10 cellular contexts compared by ENCODE assay signal in genomic region chr4:7462509-7462971, GRCh38. TPM values are rescaled to one million over a fixed set of nuclear protein-coding genes. Genes with fewer than 3 reads are reported as not detected.
DNase-seq lines count a peak whose midpoint lies in the region; ATAC-seq and TF ChIP-seq lines count a peak whose summit lies in the region.
"Had no signal": no experiment of that assay in that cellular context is flagged by ENCODE, and none has a peak within 500 bp of the region (broad histone marks: within the 10 kb centered on the region; RNA-seq: fewer than 3 reads in every experiment).

No MANE protein-coding gene starts in this region.

- DNase-seq in HT-29 (ENCODE audit: low spot score) = peak; percentile 42
- peak; percentile 76 for DNase-seq in SW480 (ENCODE audit: low spot score)
- DNase-seq in iPS DF 6.9 (ENCODE audit: low read depth, low spot score) = peak; percentile 20
- no peak for DNase-seq in activated T-cell treated with anti-CD3 and anti-CD28 coated beads, Interleukin-2, amount 50 U/mL, for 72 hours
- no peak for DNase-seq in sigmoid colon
- no peak for DNase-seq in activated CD4-positive, alpha-beta T cell treated with anti-CD3 and anti-CD28 coated beads, Interleukin-2, amount 10 ng/mL, durations not matched to agents 24 days and 14 days
- DNase-seq in tibial artery = no peak
- DNase-seq: brain microvascular endothelial cell had no signal

- ATAC-seq in activated T-cell treated with anti-CD3 and anti-CD28 coated beads, Interleukin-2, amount 50 U/mL, for 72 hours (replicated peaks in 1 of 2) = no peak

- H3K4me3 Mint-ChIP-seq in activated T-cell treated with anti-CD3 and anti-CD28 coated beads, Interleukin-2, amount 50 U/mL, for 72 hours = no peak overlapping the region
- H3K4me3 Mint-ChIP-seq in activated CD4-positive, alpha-beta T cell treated with anti-CD3 and anti-CD28 coated beads, Interleukin-2, amount 10 ng/mL, durations not matched to agents 24 days and 14 days = no peak overlapping the region

- no peak overlapping the region for H3K27ac ChIP-seq in 22Rv1
- H3K27ac ChIP-seq in iPS DF 6.9 (ENCODE audit: low read length) = no peak overlapping the region
- no peak overlapping the region for H3K27ac ChIP-seq in sigmoid colon
- no peak overlapping the region for H3K27ac ChIP-seq in tibial artery
- H3K27ac ChIP-seq: brain microvascular endothelial cell, parathyroid adenoma had no signal

- H3K4me3 ChIP-seq in iPS DF 6.9 (ENCODE audit: low read length) = no peak overlapping the region
- H3K4me3 ChIP-seq in sigmoid colon = no peak overlapping the region
- no peak overlapping the region for H3K4me3 ChIP-seq in tibial artery

- no peaks in the 10 kb centered on the region for H3K27me3 Mint-ChIP-seq in activated T-cell treated with anti-CD3 and anti-CD28 coated beads, Interleukin-2, amount 50 U/mL, for 72 hours (ENCODE audit: low read depth)
- H3K27me3 Mint-ChIP-seq in activated CD4-positive, alpha-beta T cell treated with anti-CD3 and anti-CD28 coated beads, Interleukin-2, amount 10 ng/mL, durations not matched to agents 24 days and 14 days = no peaks in the 10 kb centered on the region

- no peak overlapping the region for H3K27ac Mint-ChIP-seq in activated T-cell treated with anti-CD3 and anti-CD28 coated beads, Interleukin-2, amount 50 U/mL, for 72 hours
- H3K27ac Mint-ChIP-seq in activated CD4-positive, alpha-beta T cell treated with anti-CD3 and anti-CD28 coated beads, Interleukin-2, amount 10 ng/mL, durations not matched to agents 24 days and 14 days = no peak overlapping the region

- no peaks in the 10 kb centered on the region for H3K4me1 Mint-ChIP-seq in activated T-cell treated with anti-CD3 and anti-CD28 coated beads, Interleukin-2, amount 50 U/mL, for 72 hours (ENCODE audit: low read depth)
- no peaks in the 10 kb centered on the region for H3K4me1 Mint-ChIP-seq in activated CD4-positive, alpha-beta T cell treated with anti-CD3 and anti-CD28 coated beads, Interleukin-2, amount 10 ng/mL, durations not matched to agents 24 days and 14 days

- TF ChIP-seq EP300 in sigmoid colon (IDR thresholded peaks at IDR 0.05) = no peak

- TF ChIP-seq CTCF in 22Rv1 (IDR thresholded peaks at IDR 0.05) (peak; percentile 47), sigmoid colon (IDR thresholded peaks at IDR 0.05) (no peak), tibial artery (IDR thresholded peaks at IDR 0.05) (no peak)

- H3K9me3 Mint-ChIP-seq in activated T-cell treated with anti-CD3 and anti-CD28 coated beads, Interleukin-2, amount 50 U/mL, for 72 hours = no peaks in the 10 kb centered on the region
- no peaks in the 10 kb centered on the region for H3K9me3 Mint-ChIP-seq in activated CD4-positive, alpha-beta T cell treated with anti-CD3 and anti-CD28 coated beads, Interleukin-2, amount 10 ng/mL, durations not matched to agents 24 days and 14 days

- no peak for TF ChIP-seq POLR2A in sigmoid colon (IDR thresholded peaks at IDR 0.05)

- H3K36me3 ChIP-seq in iPS DF 6.9 (ENCODE audit: control insufficient read depth, insufficient read depth, low read length) (no peaks in the 10 kb centered on the region), sigmoid colon (no peaks in the 10 kb centered on the region), tibial artery (no peaks in the 10 kb centered on the region)
- H3K36me3 ChIP-seq: brain microvascular endothelial cell had no signal

- H3K9me3 ChIP-seq in iPS DF 6.9 (ENCODE audit: control insufficient read depth, insufficient read depth, low read length) = no peaks in the 10 kb centered on the region
- H3K9me3 ChIP-seq in sigmoid colon = peaks cover 0 to 9% (median 0%) of the 10 kb centered on the region in 4 donors
- peaks cover 0 to 16% (median 4%) of the 10 kb centered on the region in 3 donors for H3K9me3 ChIP-seq in tibial artery

- H3K36me3 Mint-ChIP-seq in activated T-cell treated with anti-CD3 and anti-CD28 coated beads, Interleukin-2, amount 50 U/mL, for 72 hours (ENCODE audit: insufficient read depth in 2 of 2) = no peaks in the 10 kb centered on the region
- H3K36me3 Mint-ChIP-seq in activated CD4-positive, alpha-beta T cell treated with anti-CD3 and anti-CD28 coated beads, Interleukin-2, amount 10 ng/mL, durations not matched to agents 24 days and 14 days (ENCODE audit: low read depth) = no peaks in the 10 kb centered on the region

- H3K27me3 ChIP-seq in iPS DF 6.9 (ENCODE audit: control insufficient read depth, insufficient read depth, low read length) (no peaks in the 10 kb centered on the region), sigmoid colon (no peaks in the 10 kb centered on the region), tibial artery (no peaks in the 10 kb centered on the region)
- H3K27me3 ChIP-seq: brain microvascular endothelial cell had no signal

- no CpG with 5 or more reads among the region's 11 CpGs for WGBS in iPS DF 6.9 (ENCODE audit: insufficient coverage, insufficient read length)
- WGBS in sigmoid colon, 2 donors = 23 to 52% methylated on average over 11 of the region's 11 CpGs

- intact Hi-C loops in sigmoid colon (cut with DNase I) (no loop called here), tibial artery (cut with DNase I; ENCODE audit: low total_unique reads) (no loop called here)
- intact Hi-C loops in activated CD4-positive, alpha-beta T cell treated with anti-CD3 and anti-CD28 coated beads, Interleukin-2, amount 10 ng/mL, durations not matched to agents 24 days and 14 days (cut with micrococcal nuclease) = no loop called here

- H3K4me1 ChIP-seq in iPS DF 6.9 (ENCODE audit: control insufficient read depth, insufficient read depth, low read length) (peaks cover 11% of the 10 kb centered on the region), sigmoid colon (peaks cover 0 to 17% (median 7%) of the 10 kb centered on the region in 4 donors), tibial artery (no peaks in the 10 kb centered on the region)
- H3K4me1 ChIP-seq: parathyroid adenoma had no signal

RNA-seq across cellular contexts. Expression of gene PSAPL1, which starts 27.8 kb away (rescaled TPM):
- not detected in 2 replicates for total RNA-seq in HT-29 (2014; rRNA removed; shearing (Covaris generic))
- total RNA-seq in activated T-cell treated with anti-CD3 and anti-CD28 coated beads, Interleukin-2, amount 50 U/mL, for 72 hours = not detected
- not detected for total RNA-seq in sigmoid colon
- under 1 TPM in 1 of 3 donors, not detected in 2; 0.01 TPM for polyA plus RNA-seq in sigmoid colon
- not detected in 2 replicates for total RNA-seq in activated CD4-positive, alpha-beta T cell treated with anti-CD3 and anti-CD28 coated beads, Interleukin-2, amount 10 ng/mL, durations not matched to agents 24 days and 14 days

Comparison
In these comparisons a context has a peak if more than half of its experiments do, and no peak if none do; other contexts are left out.
1. DNase-seq: peak in HT-29 (single experiment), SW480 (single experiment) and iPS DF 6.9 (single experiment); none in activated T-cell treated with anti-CD3 and anti-CD28 coated beads, Interleukin-2, amount 50 U/mL, for 72 hours (0 of 2), sigmoid colon (single experiment), activated CD4-positive, alpha-beta T cell treated with anti-CD3 and anti-CD28 coated beads, Interleukin-2, amount 10 ng/mL, durations not matched to agents 24 days and 14 days (single experiment) and tibial artery (0 of 2).